13 cellular contexts compared by ENCODE assay signal in the genomic region with DNA sequence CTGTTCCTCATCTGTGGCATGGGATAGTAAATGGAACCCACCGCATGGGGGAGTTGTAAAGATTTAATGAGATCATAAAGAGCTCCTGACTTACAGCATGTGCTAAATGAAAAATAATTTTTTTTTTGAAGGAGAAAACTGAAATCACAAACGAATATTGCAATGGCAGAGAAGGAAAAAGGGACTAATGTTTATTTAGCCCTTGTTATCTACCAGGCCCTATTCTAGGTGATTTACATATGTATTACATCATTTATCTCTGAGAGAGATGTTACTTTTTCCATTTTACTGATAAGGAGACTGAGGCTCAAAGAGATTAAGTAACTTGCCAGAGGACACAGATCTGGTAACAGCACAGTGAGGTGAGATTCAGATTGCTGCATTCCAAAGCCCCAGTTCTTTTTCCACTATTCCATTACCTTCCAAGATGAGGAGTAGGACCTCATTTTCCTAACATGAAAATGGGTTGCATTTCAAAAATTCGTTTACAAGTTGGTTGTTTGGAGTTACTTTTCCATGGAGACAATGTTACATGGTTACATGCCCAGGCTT. TPM values are rescaled to one million over a fixed set of nuclear protein-coding genes. Genes with fewer than 3 reads are reported as not detected.
A peak's percentile ranks its signal among the peaks of the same experiment; 100 is the strongest.
DNase-seq lines count a peak whose midpoint lies in the region; ATAC-seq and TF ChIP-seq lines count a peak whose summit lies in the region.
"Had no signal": no experiment of that assay in that cellular context is flagged by ENCODE, and none has a peak within 500 bp of the region (broad histone marks: within the 10 kb centered on the region; RNA-seq: fewer than 3 reads in every experiment).

No MANE protein-coding gene starts in this region.

- 22% methylated on average over 3 of the region's 3 CpGs for WGBS in urinary bladder

- H3K9me3 ChIP-seq in PC-9 (ENCODE audit: insufficient read depth, low read depth) = no peaks in the 10 kb centered on the region
- H3K9me3 ChIP-seq: stomach had no signal

- H3K27me3 Mint-ChIP-seq in activated naive CD8-positive, alpha-beta T cell = no peaks in the 10 kb centered on the region
- H3K27me3 Mint-ChIP-seq in activated naive CD8-positive, alpha-beta T cell treated with anti-CD3 and anti-CD28 coated beads, Interleukin-2, amount 50 U/mL, for 24 hours = no peaks in the 10 kb centered on the region

- peaks cover 7% of the 10 kb centered on the region for H3K36me3 Mint-ChIP-seq in activated naive CD8-positive, alpha-beta T cell
- peaks cover 1% of the 10 kb centered on the region for H3K36me3 Mint-ChIP-seq in activated naive CD8-positive, alpha-beta T cell treated with anti-CD3 and anti-CD28 coated beads, Interleukin-2, amount 50 U/mL, for 24 hours (ENCODE audit: low read depth)

- H3K9me2 ChIP-seq in PC-9 (ENCODE audit: insufficient read depth) = no peaks in the 10 kb centered on the region

- BruUV-seq in PC-9 (replicated peaks; lab: Mats Ljungman, UMichigan) = no TSS peak

- CTCF ChIA-PET in PC-9 (lab: Charles Lee) = interaction anchor here (0.6 kb wide), 1 partner anchor 69 kb away, joined by 6 read pairs; no protein-coding TSS in a partner anchor

- no peak overlapping the region for H2AFZ ChIP-seq in PC-9

- H3K4me1 Mint-ChIP-seq in activated naive CD8-positive, alpha-beta T cell (ENCODE audit: low read depth) = peaks cover 15% of the 10 kb centered on the region
- peaks cover 32% of the 10 kb centered on the region for H3K4me1 Mint-ChIP-seq in activated naive CD8-positive, alpha-beta T cell treated with anti-CD3 and anti-CD28 coated beads, Interleukin-2, amount 50 U/mL, for 24 hours

- H3F3A ChIP-seq in PC-9 (ENCODE audit: insufficient read depth, low read depth) = peaks cover 63% of the 10 kb centered on the region; the same call in 1 of the 2 replicates

- TF ChIP-seq CTCF in PC-9 (conservative IDR thresholded peaks at IDR 0.05) = no peak
- peak; percentile 10 for TF ChIP-seq CTCF in fibroblast of pulmonary artery (IDR thresholded peaks at IDR 0.05; ENCODE audit: low read length, missing control alignments)

- H3K36me3 ChIP-seq in PC-9 (ENCODE audit: low read depth) = peaks cover 25% of the 10 kb centered on the region
- H3K36me3 ChIP-seq in urinary bladder (ENCODE audit: insufficient read depth) = no peaks in the 10 kb centered on the region

- no peak for ATAC-seq in activated naive CD8-positive, alpha-beta T cell treated with anti-CD3 and anti-CD28 coated beads, Interleukin-2, amount 50 U/mL, for 24 hours
- no peak for ATAC-seq in GM21367 (IDR thresholded peaks at IDR 0.05; ENCODE audit: unreplicated experiment)

- intact Hi-C loops in PC-9 (cut with micrococcal nuclease; ENCODE audit: unreplicated experiment) = no loop called here

- no peak overlapping the region for H3K4me3 Mint-ChIP-seq in activated naive CD8-positive, alpha-beta T cell
- H3K4me3 Mint-ChIP-seq in activated naive CD8-positive, alpha-beta T cell treated with anti-CD3 and anti-CD28 coated beads, Interleukin-2, amount 50 U/mL, for 24 hours = no peak overlapping the region

- H4K20me1 ChIP-seq in PC-9 (ENCODE audit: insufficient read depth) = peaks cover 64% of the 10 kb centered on the region

- H3K4me1 ChIP-seq in PC-9 (replicated peaks; ENCODE audit: insufficient read depth) = peaks cover 26% of the 10 kb centered on the region
- peaks cover 1% of the 10 kb centered on the region for H3K4me1 ChIP-seq in urinary bladder (ENCODE audit: insufficient read depth)

- peaks cover 94% of the 10 kb centered on the region for H3K79me2 ChIP-seq in PC-9 (ENCODE audit: low read depth)

- POLR2A ChIA-PET in PC-9 (lab: Charles Lee; ENCODE audit: unreplicated experiment) = interaction anchor here (0.7 kb wide), 1 partner anchor 21 kb away, joined by 3 read pairs; no protein-coding TSS in a partner anchor

- H3K9me3 Mint-ChIP-seq in activated naive CD8-positive, alpha-beta T cell (ENCODE audit: low read depth) = no peaks in the 10 kb centered on the region
- no peaks in the 10 kb centered on the region for H3K9me3 Mint-ChIP-seq in activated naive CD8-positive, alpha-beta T cell treated with anti-CD3 and anti-CD28 coated beads, Interleukin-2, amount 50 U/mL, for 24 hours

- DNase-seq in activated naive CD8-positive, alpha-beta T cell treated with anti-CD3 and anti-CD28 coated beads, Interleukin-2, amount 50 U/mL, for 24 hours = no peak
- DNase-seq in PC-9 = no peak
- no peak for DNase-seq in fibroblast of pulmonary artery (ENCODE audit: low read depth)
- DNase-seq in foreskin melanocyte = no peak
- DNase-seq in T-helper 1 cell = no peak
- DNase-seq: activated CD4-positive, alpha-beta T cell treated with anti-CD3 and anti-CD28 coated beads for 4 hours; GDM1; NCI-H1930; NCI-H82; stomach had no signal

- H3K27ac Mint-ChIP-seq in activated naive CD8-positive, alpha-beta T cell = peak overlapping the region; percentile 17
- no peak overlapping the region for H3K27ac Mint-ChIP-seq in activated naive CD8-positive, alpha-beta T cell treated with anti-CD3 and anti-CD28 coated beads, Interleukin-2, amount 50 U/mL, for 24 hours

- 0 out of 2 replicates have a peak overlapping the region, but pooled peaks have one; percentile 1 for H3K27ac ChIP-seq in PC-9
- peak overlapping the region; percentile 38 for H3K27ac ChIP-seq in urinary bladder (ENCODE audit: low read depth)
- H3K27ac ChIP-seq: stomach had no signal

- H3K4me3 ChIP-seq in PC-9 (no peak overlapping the region), fibroblast of pulmonary artery (replicated peaks; ENCODE audit: low read depth, low read length) (no peak overlapping the region), urinary bladder (ENCODE audit: low read depth, low read length) (no peak overlapping the region)
- H3K4me3 ChIP-seq: stomach had no signal

- no peaks in the 10 kb centered on the region for H3K27me3 ChIP-seq in PC-9 (ENCODE audit: insufficient read depth, low read depth)
- H3K27me3 ChIP-seq: stomach had no signal

- no peak overlapping the region for H3K4me2 ChIP-seq in PC-9

RNA-seq across cellular contexts. Expression of a gene that starts 28.6 kb away (rescaled TPM):
- 208 and 225 TPM in 2 replicates for total RNA-seq in PC-9 (2021)
- total RNA-seq in urinary bladder = 226 TPM
- 277 TPM for polyA plus RNA-seq in urinary bladder
